In the genomic region with DNA sequence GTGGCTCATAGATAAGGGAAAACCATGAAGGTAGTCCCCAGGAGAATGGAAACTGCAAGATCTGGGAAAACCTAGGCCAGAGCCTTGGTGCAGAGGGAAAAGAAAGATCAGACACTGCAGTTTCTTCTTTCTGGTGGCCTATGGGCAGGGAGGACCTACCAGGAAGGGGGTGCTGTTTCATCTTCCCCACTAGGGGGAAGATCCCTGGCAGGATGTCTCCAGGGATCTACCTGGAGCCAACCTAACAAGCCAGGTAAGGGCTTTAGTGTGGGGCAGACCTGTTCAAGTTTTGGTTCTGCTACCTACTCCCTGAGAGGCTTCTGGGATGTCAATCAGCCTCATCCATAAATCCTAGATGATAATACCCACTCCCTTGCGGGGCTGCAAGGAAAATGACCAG, we compare ENCODE assay signal across 15 cellular contexts. TPM values are rescaled to one million over a fixed set of nuclear protein-coding genes. Genes with fewer than 3 reads are reported as not detected.
DNase-seq lines count a peak whose midpoint lies in the region; ATAC-seq, FAIRE-seq and TF ChIP-seq lines count a peak whose summit lies in the region.
"Had no signal": no experiment of that assay in that cellular context is flagged by ENCODE, and none has a peak within 500 bp of the region (broad histone marks: within the 10 kb centered on the region; RNA-seq: fewer than 3 reads in every experiment).

No MANE protein-coding gene starts in this region.

- peaks cover 2% of the 10 kb centered on the region for H3K36me3 Mint-ChIP-seq in progenitor cell of endocrine pancreas (ENCODE audit: insufficient read depth)

- peak overlapping the region; percentile 65 for H3K27ac ChIP-seq in RWPE1
- H3K27ac ChIP-seq: 22Rv1, left ventricle myocardium inferior had no signal

- CTCF ChIA-PET in RWPE1 (lab: Yijun Ruan, JAX) = no interaction called here

- no peak for TF ChIP-seq POLR2A in H54 (IDR thresholded peaks at IDR 0.05; ENCODE audit: low read depth, low read length)

- peaks cover 6% of the 10 kb centered on the region for H3K4me1 Mint-ChIP-seq in progenitor cell of endocrine pancreas (ENCODE audit: low read depth)

- no peaks in the 10 kb centered on the region for H3K9me3 Mint-ChIP-seq in progenitor cell of endocrine pancreas (ENCODE audit: low read depth)
- H3K9me3 Mint-ChIP-seq: activated T-cell treated with anti-CD3 and anti-CD28 coated beads, Interleukin-2, amount 50 U/mL, for 4 hours; nephron had no signal

- TF ChIP-seq CTCF in RWPE1 (conservative IDR thresholded peaks at IDR 0.05; ENCODE audit: low read depth) = no peak
- peak; percentile 29 for TF ChIP-seq CTCF in progenitor cell of endocrine pancreas (IDR thresholded peaks at IDR 0.05; ENCODE audit: unreplicated experiment)

- POLR2A ChIA-PET in RWPE1 (lab: Yijun Ruan, JAX; ENCODE audit: low non-redundant PET) = no interaction called here

- no peaks in the 10 kb centered on the region for H3K27me3 Mint-ChIP-seq in progenitor cell of endocrine pancreas

- FAIRE-seq in H54 (lab: Jason Lieb, UNC) = no peak

- no peak overlapping the region for H3K4me3 Mint-ChIP-seq in progenitor cell of endocrine pancreas (ENCODE audit: low read depth)
- H3K4me3 Mint-ChIP-seq: activated T-cell treated with anti-CD3 and anti-CD28 coated beads, Interleukin-2, amount 50 U/mL, for 4 hours; nephron had no signal

- no peak overlapping the region for H3K27ac Mint-ChIP-seq in progenitor cell of endocrine pancreas

- DNase-seq in DMS53 (lab: John Stamatoyannopoulos, UW) (peak; percentile 8), DMS53 treated with DMSO at 0.1 percent for 48 hours (lab: John Stamatoyannopoulos, UW; ENCODE audit: unreplicated experiment) (no peak), RWPE1 (ENCODE audit: low spot score) (no peak), progenitor cell of endocrine pancreas (ENCODE audit: low spot score, unreplicated experiment) (no peak), H54 (ENCODE audit: insufficient read length, low spot score) (no peak)
- DNase-seq in stimulated activated CD4-positive, alpha-beta T cell treated with anti-CD3 and anti-CD28 coated beads, Interleukin-4, amount 100 ng/mL, for 24 hours = no peak
- DNase-seq: activated T-cell treated with anti-CD3 and anti-CD28 coated beads, Interleukin-2, amount 50 U/mL, for 4 hours; effector CD4-positive, alpha-beta T cell; head of caudate nucleus; left ventricle myocardium inferior; NCI-H2081 treated with DMSO at 0.1 percent for 48 hours had no signal

- peak; percentile 72 for ATAC-seq in esophagus mucosa
- ATAC-seq in HG02759 (IDR thresholded peaks at IDR 0.05; ENCODE audit: unreplicated experiment) = no peak
- ATAC-seq: activated T-cell treated with anti-CD3 and anti-CD28 coated beads, Interleukin-2, amount 50 U/mL, for 4 hours had no signal

RNA-seq across cellular contexts. Expression of a gene that starts 21.4 kb away (rescaled TPM):
- total RNA-seq in esophagus mucosa = 78.3 TPM
- 29.4 and 30.5 TPM in 2 replicates for total RNA-seq in progenitor cell of endocrine pancreas

RNA-seq across cellular contexts. Expression of a gene that starts 21.9 kb away (rescaled TPM):
- total RNA-seq in esophagus mucosa (0.56 TPM), progenitor cell of endocrine pancreas (13.3 and 15.4 TPM in 2 replicates)
